Comparison of ENCODE assay signal across 8 cellular contexts in the genomic region with DNA sequence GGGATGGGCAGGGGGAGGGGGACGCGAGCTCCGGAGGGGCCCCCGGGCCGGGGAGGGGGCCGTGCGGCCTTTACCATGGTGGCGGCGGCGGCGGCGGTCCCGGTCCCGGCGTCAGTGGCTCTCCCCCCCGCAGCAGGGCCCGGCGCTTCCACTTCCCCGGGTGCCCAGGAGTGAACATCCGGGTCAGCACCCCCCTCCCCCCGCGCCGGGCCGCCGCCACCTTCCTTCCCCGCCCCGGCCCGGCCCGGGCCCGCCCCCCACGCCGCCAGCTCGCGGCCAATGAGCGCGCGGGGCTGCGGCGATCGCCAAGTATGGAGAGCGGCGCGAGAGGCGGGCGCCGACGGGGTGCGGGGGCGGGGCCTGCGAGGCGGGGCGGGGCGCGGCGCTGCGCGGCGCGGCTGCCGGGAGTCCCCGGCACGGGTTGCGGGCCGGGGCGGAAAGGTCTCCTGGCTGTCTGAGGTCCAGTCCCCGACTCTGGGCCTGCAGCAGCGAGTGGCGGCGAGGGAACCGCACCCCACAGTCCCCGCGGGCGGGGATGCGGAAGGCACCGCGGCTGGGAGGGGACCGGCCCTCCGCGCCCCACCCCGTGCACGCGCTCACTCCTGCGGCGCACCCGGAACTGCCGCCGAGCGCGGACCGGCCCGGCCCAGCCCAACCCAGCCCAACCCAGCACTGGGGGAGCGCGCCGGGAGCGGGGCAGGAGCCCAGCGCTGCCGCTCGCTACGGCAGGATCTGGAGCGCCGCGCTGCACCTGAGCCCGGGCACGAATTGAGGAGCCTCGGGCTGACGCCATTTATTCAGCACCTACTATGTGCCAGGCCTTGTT. TPM values are rescaled to one million over a fixed set of nuclear protein-coding genes. Genes with fewer than 3 reads are reported as not detected.
DNase-seq lines count a peak whose midpoint lies in the region; ATAC-seq and TF ChIP-seq lines count a peak whose summit lies in the region.

CAPZB (minus strand) TSS at position 178 of the 826 bp plus-strand sequence; CDS start at position 77, 101 bp downstream.

- H3K27me3 Mint-ChIP-seq in activated naive CD8-positive, alpha-beta T cell treated with anti-CD3 and anti-CD28 coated beads, Interleukin-2, amount 50 U/mL, for 24 hours = no peaks in the 10 kb centered on the region

- H3K27ac ChIP-seq in trophoblast cell (ENCODE audit: low read depth, low read length) (peak within 1 kb of the TSS; percentile 99), tibial artery (peak within 1 kb of the TSS; percentile 90 to 97)

- H3K4me3 ChIP-seq in trophoblast cell (ENCODE audit: low read depth, low read length) (peak within 1 kb of the TSS; percentile 97), tibial artery (peak within 1 kb of the TSS; percentile 66 to 84)

- ATAC-seq in HG02588 (IDR thresholded peaks at IDR 0.05; ENCODE audit: unreplicated experiment) (peak; percentile 84), Right ventricle myocardium superior (ENCODE audit: poor library complexity) (peak; percentile 91)
- ATAC-seq in activated naive CD8-positive, alpha-beta T cell treated with anti-CD3 and anti-CD28 coated beads, Interleukin-2, amount 50 U/mL, for 24 hours = peak; percentile 90

- peak within 1 kb of the TSS; percentile 97 for H2BK5ac ChIP-seq in trophoblast cell (ENCODE audit: low read depth, low read length, poor library complexity)

- H3K79me2 ChIP-seq in trophoblast cell (ENCODE audit: control insufficient read depth, insufficient read depth, low read length, poor library complexity) = peaks cover 42% of the 10 kb centered on the region

- H3K27me3 ChIP-seq in trophoblast cell (ENCODE audit: insufficient read depth, low read length) (no peaks in the 10 kb centered on the region), tibial artery (no peaks in the 10 kb centered on the region)

- peaks cover 21% of the 10 kb centered on the region for H3K36me3 Mint-ChIP-seq in activated naive CD8-positive, alpha-beta T cell treated with anti-CD3 and anti-CD28 coated beads, Interleukin-2, amount 50 U/mL, for 24 hours (ENCODE audit: low read depth)

- no peak within 1 kb of the TSS for H3K23ac ChIP-seq in trophoblast cell (ENCODE audit: low read length)

- H3K14ac ChIP-seq in trophoblast cell (ENCODE audit: low read length) = peak within 1 kb of the TSS; percentile 98

- DNase-seq in NCI-H1048 (lab: John Stamatoyannopoulos, UW) (peak; percentile 76), T follicular helper cell (ENCODE audit: low read depth) (peak; percentile 90), Right ventricle myocardium superior (peak; percentile 97), trophoblast cell (peak; percentile 81 to 93), tibial artery (peak; percentile 93 to 97)
- DNase-seq in activated naive CD8-positive, alpha-beta T cell treated with anti-CD3 and anti-CD28 coated beads, Interleukin-2, amount 50 U/mL, for 24 hours = peak; percentile 97

- no peaks in the 10 kb centered on the region for H3K9me3 ChIP-seq in trophoblast cell (ENCODE audit: insufficient read depth, low read depth, low read length)
- H3K9me3 ChIP-seq in tibial artery = no peaks in the 10 kb centered on the region

- peak within 1 kb of the TSS; percentile 93 for H3K4me3 Mint-ChIP-seq in activated naive CD8-positive, alpha-beta T cell treated with anti-CD3 and anti-CD28 coated beads, Interleukin-2, amount 50 U/mL, for 24 hours

- H4K8ac ChIP-seq in trophoblast cell (ENCODE audit: low read depth, low read length) = peak within 1 kb of the TSS; percentile 99

- peak within 1 kb of the TSS; percentile 88 for H3K4me2 ChIP-seq in trophoblast cell (ENCODE audit: low read length)

- peak within 1 kb of the TSS; percentile 97 for H4K12ac ChIP-seq in trophoblast cell (ENCODE audit: low read depth, low read length)

- H3K36me3 ChIP-seq in trophoblast cell (ENCODE audit: control insufficient read depth in 1 of 2, insufficient read depth in 2 of 2, low read length in 2 of 2) (peaks cover 12 to 18% of the 10 kb centered on the region in 2 experiments), tibial artery (peaks cover 0 to 10% (median 0%) of the 10 kb centered on the region in 3 donors)

- peak within 1 kb of the TSS; percentile 99 for H4K91ac ChIP-seq in trophoblast cell (ENCODE audit: low read depth, low read length)

- peaks cover 11 to 29% of the 10 kb centered on the region in 2 experiments for H3K4me1 ChIP-seq in trophoblast cell (ENCODE audit: control insufficient read depth in 1 of 2, insufficient read depth in 2 of 2, low read length in 2 of 2)
- peaks cover 0 to 61% (median 55%) of the 10 kb centered on the region in 4 donors for H3K4me1 ChIP-seq in tibial artery

- peak within 1 kb of the TSS; percentile 86 for H3K27ac Mint-ChIP-seq in activated naive CD8-positive, alpha-beta T cell treated with anti-CD3 and anti-CD28 coated beads, Interleukin-2, amount 50 U/mL, for 24 hours

- no peak within 1 kb of the TSS for H2BK12ac ChIP-seq in trophoblast cell (ENCODE audit: low read length)

- H2AK5ac ChIP-seq in trophoblast cell (ENCODE audit: low read length) = peak within 1 kb of the TSS; percentile 90

- peak in 1 of 2 experiments; percentile 14 for TF ChIP-seq CTCF in tibial artery (IDR thresholded peaks at IDR 0.05)

- peak within 1 kb of the TSS; percentile 98 for H3K9ac ChIP-seq in trophoblast cell (ENCODE audit: low read length)

- peak within 1 kb of the TSS; percentile 91 for H3K4ac ChIP-seq in trophoblast cell (ENCODE audit: low read depth, low read length)

- peak within 1 kb of the TSS; percentile 98 for H2BK120ac ChIP-seq in trophoblast cell (ENCODE audit: insufficient read depth, low read length, poor library complexity)

- intact Hi-C loops in Right ventricle myocardium superior (cut with DNase I) (loop anchor here (5.0 to 10.0 kb wide), 3 partner anchors 51 to 162 kb away; no protein-coding TSS in a partner anchor), tibial artery (cut with DNase I; ENCODE audit: low total_unique reads) (loop anchor here (5.0 to 10.0 kb wide), 2 partner anchors 91 to 162 kb away; no protein-coding TSS in a partner anchor)

- WGBS in trophoblast cell (ENCODE audit: extremely low coverage, insufficient coverage, insufficient read length) = no CpG with 5 or more reads among the region's 106 CpGs

- peaks cover 17% of the 10 kb centered on the region for H3K79me1 ChIP-seq in trophoblast cell (ENCODE audit: low read length)

- H3K18ac ChIP-seq in trophoblast cell (ENCODE audit: low read length) = peak within 1 kb of the TSS; percentile 97

- no peaks in the 10 kb centered on the region for H3K9me3 Mint-ChIP-seq in activated naive CD8-positive, alpha-beta T cell treated with anti-CD3 and anti-CD28 coated beads, Interleukin-2, amount 50 U/mL, for 24 hours

- peaks cover 63% of the 10 kb centered on the region for H3K4me1 Mint-ChIP-seq in activated naive CD8-positive, alpha-beta T cell treated with anti-CD3 and anti-CD28 coated beads, Interleukin-2, amount 50 U/mL, for 24 hours

- TF ChIP-seq POLR2A in GM10847 (IDR thresholded peaks at IDR 0.05; ENCODE audit: extremely low read depth, insufficient read length) = peak; percentile 85

- H2AFZ ChIP-seq in trophoblast cell (ENCODE audit: insufficient read depth, low read length, poor library complexity) = peak within 1 kb of the TSS; percentile 97

RNA-seq across cellular contexts. Expression of gene CAPZB, which starts in this region (rescaled TPM):
- total RNA-seq in Right ventricle myocardium superior = 222 TPM
- 315 and 324 TPM in 2 replicates for polyA plus RNA-seq in trophoblast cell (2013)

Comparison
In these comparisons a context has a peak if more than half of its experiments do, and no peak if none do; other contexts are left out.
1. Peak in every context shown above with its lines: DNase-seq, ATAC-seq, H3K4me3 ChIP-seq and H3K27ac ChIP-seq.